1 cellular context compared by ENCODE assay signal in genomic region chr15:90901159-90901798, GRCh38.
TF ChIP-seq lines count a peak whose summit lies in the region.

No MANE protein-coding gene starts in this region.

TF ChIP-seq in K562, 482 proteins besides CTCF, POLR2A, EP300 and RAD21 (continued from another document):
- TF ChIP-seq HMBOX1 (IDR thresholded peaks at IDR 0.05) (0 out of 2 replicates have a peak, but pooled peaks have one; percentile 77), ZBTB33 (CRISPR knock-in tag; IDR thresholded peaks at IDR 0.05) (peak; percentile 40; the same call in 1 of the 2 replicates)
